In the genomic region with DNA sequence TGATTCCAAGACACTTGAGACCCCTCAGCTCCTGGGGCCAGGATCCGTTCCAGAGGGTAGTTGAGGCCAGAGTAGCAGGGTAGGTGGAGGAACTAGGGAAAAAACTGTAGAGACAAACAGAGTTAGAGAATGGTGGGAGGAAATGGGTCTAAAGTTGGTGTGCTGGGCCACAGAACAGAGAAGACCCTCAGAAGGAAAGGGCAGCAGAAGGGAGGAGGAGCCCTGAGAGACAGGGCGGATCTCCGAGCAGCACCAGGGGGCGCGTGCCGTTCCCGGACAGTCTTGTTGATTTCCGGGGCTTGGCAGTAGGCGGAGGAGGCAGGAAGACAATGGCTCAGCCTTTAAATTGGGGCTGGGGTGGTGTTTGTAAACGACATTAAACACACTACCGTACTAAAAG, we compare ENCODE assay signal across 8 cellular contexts. TPM values are rescaled to one million over a fixed set of nuclear protein-coding genes. Genes with fewer than 3 reads are reported as not detected.
DNase-seq lines count a peak whose midpoint lies in the region; ATAC-seq and TF ChIP-seq lines count a peak whose summit lies in the region.

No MANE protein-coding gene starts in this region.

- in situ Hi-C loops in KBM-7 (cut with MboI; ENCODE audit: low pct_unique_long_range_greater_than_20kb, low sequenced_read_pairs), result no loop called here

- TF ChIP-seq CTCF in CD4-positive, alpha-beta T cell (IDR thresholded peaks at IDR 0.05), result no peak

- H3K27me3 ChIP-seq in CD4-positive, alpha-beta T cell (ENCODE audit: control insufficient read depth, insufficient read depth, low read length), result peaks cover 46% of the 10 kb centered on the region

- H3K9me3 Mint-ChIP-seq in CD4-positive, alpha-beta T cell, result no peaks in the 10 kb centered on the region
- H3K9me3 Mint-ChIP-seq in activated naive CD8-positive, alpha-beta T cell treated with anti-CD3 and anti-CD28 coated beads, Interleukin-2, amount 50 U/mL, for 24 hours, result no peaks in the 10 kb centered on the region

- POLR2A ChIA-PET in CD4-positive, alpha-beta T cell (lab: Charles Lee), result no interaction called here

- H3K36me3 ChIP-seq in mesodermal cell (ENCODE audit: control insufficient read depth, insufficient read depth, low read length), result no peaks in the 10 kb centered on the region

- intact Hi-C loops in CD4-positive, alpha-beta T cell (cut with DNase I, micrococcal nuclease), result loop anchor here (5.0 to 10.0 kb wide), 6 partner anchors 58 to 290 kb away; partner anchors contain the start of gene ADA2 (in 2 of the 2)
- intact Hi-C loops in posterior vena cava (cut with DNase I), result no loop called here

- no peak overlapping the region for H3K27ac Mint-ChIP-seq in CD4-positive, alpha-beta T cell
- H3K27ac Mint-ChIP-seq in activated naive CD8-positive, alpha-beta T cell treated with anti-CD3 and anti-CD28 coated beads, Interleukin-2, amount 50 U/mL, for 24 hours, result no peak overlapping the region

- 18 to 40% methylated on average over 3 to 9 of the region's 11 CpGs for WGBS in mesodermal cell (ENCODE audit: insufficient coverage in 2 of 2), 2 experiments

- no peak for ATAC-seq in CD4-positive, alpha-beta T cell (ENCODE audit: poor library complexity)
- ATAC-seq in activated naive CD8-positive, alpha-beta T cell treated with anti-CD3 and anti-CD28 coated beads, Interleukin-2, amount 50 U/mL, for 24 hours, result no peak
- ATAC-seq in GM21381 (IDR thresholded peaks at IDR 0.05; ENCODE audit: unreplicated experiment) (no peak), GM21515 (IDR thresholded peaks at IDR 0.05; ENCODE audit: unreplicated experiment) (no peak)

- no peak overlapping the region for H3K4me3 ChIP-seq in mesodermal cell (ENCODE audit: extremely low read depth, insufficient read depth, low read length, poor library complexity, severe bottlenecking)

- peaks cover 29% of the 10 kb centered on the region for H3K4me1 Mint-ChIP-seq in CD4-positive, alpha-beta T cell (ENCODE audit: low read depth)
- H3K4me1 Mint-ChIP-seq in activated naive CD8-positive, alpha-beta T cell treated with anti-CD3 and anti-CD28 coated beads, Interleukin-2, amount 50 U/mL, for 24 hours, result peaks cover 16% of the 10 kb centered on the region

- no peak overlapping the region for H3K27ac ChIP-seq in CD4-positive, alpha-beta T cell (ENCODE audit: low read depth, low read length)
- H3K27ac ChIP-seq in mesodermal cell (ENCODE audit: low read depth, low read length, severe bottlenecking), result peak overlapping the region; percentile 10

- peak overlapping the region; percentile 7 for H3K4me3 Mint-ChIP-seq in CD4-positive, alpha-beta T cell
- H3K4me3 Mint-ChIP-seq in activated naive CD8-positive, alpha-beta T cell treated with anti-CD3 and anti-CD28 coated beads, Interleukin-2, amount 50 U/mL, for 24 hours, result peak overlapping the region; percentile 2

- H3K36me3 Mint-ChIP-seq in CD4-positive, alpha-beta T cell (ENCODE audit: low read depth), result no peaks in the 10 kb centered on the region
- no peaks in the 10 kb centered on the region for H3K36me3 Mint-ChIP-seq in activated naive CD8-positive, alpha-beta T cell treated with anti-CD3 and anti-CD28 coated beads, Interleukin-2, amount 50 U/mL, for 24 hours (ENCODE audit: low read depth)

- peaks cover 7% of the 10 kb centered on the region for H3K4me1 ChIP-seq in mesodermal cell (ENCODE audit: control insufficient read depth, insufficient read depth, low read length, poor library complexity, severe bottlenecking)

- peaks cover 65% of the 10 kb centered on the region for H3K27me3 Mint-ChIP-seq in CD4-positive, alpha-beta T cell
- H3K27me3 Mint-ChIP-seq in activated naive CD8-positive, alpha-beta T cell treated with anti-CD3 and anti-CD28 coated beads, Interleukin-2, amount 50 U/mL, for 24 hours, result peaks cover 53% of the 10 kb centered on the region

- peak in 5 of 10 experiments; percentile 6 to 39 (median 19) for DNase-seq in CD4-positive, alpha-beta T cell
- DNase-seq in KBM-7 (peak; percentile 45), posterior vena cava (ENCODE audit: low spot score) (no peak), NAMALWA (ENCODE audit: low spot score) (no peak)
- peak; percentile 52 for DNase-seq in activated naive CD8-positive, alpha-beta T cell treated with anti-CD3 and anti-CD28 coated beads, Interleukin-2, amount 50 U/mL, for 24 hours

- CTCF ChIA-PET in CD4-positive, alpha-beta T cell (lab: Charles Lee), result no interaction called here

- H3K9me3 ChIP-seq in CD4-positive, alpha-beta T cell (ENCODE audit: control insufficient read depth, low read length), result no peaks in the 10 kb centered on the region
- H3K9me3 ChIP-seq in mesodermal cell (ENCODE audit: control insufficient read depth, low read length), result no peaks in the 10 kb centered on the region

RNA-seq across cellular contexts. Expression of gene CECR2, which starts 2.4 kb away (rescaled TPM):
- not detected for total RNA-seq in CD4-positive, alpha-beta T cell
- polyA plus RNA-seq in mesodermal cell (2013, experiment 1 of 2), result 21.9 TPM
- polyA plus RNA-seq in mesodermal cell (2013, experiment 2 of 2), result 17.0 TPM
- under 1 TPM; 0.24 to 0.56 TPM for total RNA-seq in posterior vena cava

Comparison
In these comparisons a context has a peak if more than half of its experiments do, and no peak if none do; other contexts are left out.
1. DNase-seq: peak in KBM-7 (single experiment) and activated naive CD8-positive, alpha-beta T cell treated with anti-CD3 and anti-CD28 coated beads, Interleukin-2, amount 50 U/mL, for 24 hours (single experiment); none in posterior vena cava (single experiment) and NAMALWA (single experiment).
2. intact Hi-C loops: an anchor here in CD4-positive, alpha-beta T cell (5.0 to 10.0 kb wide); none called in posterior vena cava.